ENCODE assay signal across 8 cellular contexts in the genomic region with DNA sequence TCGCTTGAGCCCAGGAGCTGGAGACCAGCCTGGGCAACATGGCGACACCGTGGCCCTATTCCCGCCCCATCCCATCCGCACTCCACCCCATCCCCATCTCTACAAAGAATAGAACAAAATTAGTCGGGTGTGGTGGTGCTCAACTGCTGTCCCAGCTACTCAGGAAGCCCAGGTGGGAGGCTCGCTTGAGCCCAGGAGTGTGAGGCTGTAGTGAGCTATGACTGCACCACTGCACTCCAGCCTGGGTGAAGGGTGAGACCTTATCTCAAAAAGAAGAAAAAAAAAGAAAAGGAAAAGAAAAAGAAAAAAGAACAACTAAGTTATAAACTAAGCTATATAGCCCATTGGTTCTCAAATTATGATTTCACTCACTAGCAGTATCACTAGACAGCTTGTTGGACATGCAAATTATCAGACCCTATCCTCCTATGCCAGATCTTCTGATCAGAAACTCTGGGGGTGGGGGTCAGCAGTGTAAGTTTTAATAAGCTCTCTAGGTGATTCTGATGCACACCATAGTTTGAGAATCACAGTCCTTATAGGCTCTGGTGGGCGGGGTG. TPM values are rescaled to one million over a fixed set of nuclear protein-coding genes. Genes with fewer than 3 reads are reported as not detected.
DNase-seq lines count a peak whose midpoint lies in the region; ATAC-seq and TF ChIP-seq lines count a peak whose summit lies in the region.

No MANE protein-coding gene starts in this region.

- H2AK5ac ChIP-seq in IMR-90 (ENCODE audit: low read depth, low read length), result peak overlapping the region; percentile 60; the same call in 1 of the 2 replicates

- no peak overlapping the region; the same call in 2 of the 3 replicates for H2BK15ac ChIP-seq in IMR-90 (ENCODE audit: low read depth, low read length)

- no peak overlapping the region for H4K91ac ChIP-seq in IMR-90 (ENCODE audit: insufficient read depth, low read depth, low read length)

- no peak overlapping the region for H3K56ac ChIP-seq in IMR-90 (ENCODE audit: extremely low read depth, insufficient read depth, low read length)

- TF ChIP-seq POLR2A in IMR-90 (IDR thresholded peaks at IDR 0.05; ENCODE audit: low read depth, low read length), result no peak

- H3K36me3 ChIP-seq in CD8-positive, alpha-beta memory T cell (ENCODE audit: insufficient read depth, low read length), result no peaks in the 10 kb centered on the region
- peaks cover 2% of the 10 kb centered on the region; the same call in 1 of the 2 replicates for H3K36me3 ChIP-seq in IMR-90 (ENCODE audit: control insufficient read depth, insufficient read depth, low read length)

- peaks cover 0 to 1% of the 10 kb centered on the region in 2 donors for H3K27me3 Mint-ChIP-seq in CD8-positive, alpha-beta memory T cell
- no peaks in the 10 kb centered on the region for H3K27me3 Mint-ChIP-seq in chondrocyte (ENCODE audit: low read depth)
- H3K27me3 Mint-ChIP-seq in neural crest cell (ENCODE audit: low read depth), result no peaks in the 10 kb centered on the region

- H3K36me3 Mint-ChIP-seq in CD8-positive, alpha-beta memory T cell, result peaks cover 7 to 15% (median 7%) of the 10 kb centered on the region in 3 donors
- H3K36me3 Mint-ChIP-seq in chondrocyte (ENCODE audit: low read depth) (peaks cover 14% of the 10 kb centered on the region), neural crest cell (ENCODE audit: low read depth) (peaks cover 7% of the 10 kb centered on the region)

- POLR2A ChIA-PET in CD8-positive, alpha-beta memory T cell (lab: Charles Lee), result interaction anchor here (0.6 to 2.1 kb wide), 5 partner anchors 106 to 1592 kb away, joined by 3 to 6 read pairs (median 3); a partner anchor contains a TSS
- POLR2A ChIA-PET in IMR-90 (lab: Charles Lee; ENCODE audit: unreplicated experiment), result interaction anchor here (0.7 kb wide), 1 partner anchor 400 kb away, joined by 3 read pairs; no protein-coding TSS in a partner anchor

- H4K20me1 ChIP-seq in IMR-90 (ENCODE audit: insufficient read depth, low read length), result peaks cover 43% of the 10 kb centered on the region

- peak overlapping the region in 1 of 2 experiments; percentile 73; a peak in 2 of 4 replicates for H4K8ac ChIP-seq in IMR-90 (ENCODE audit: low read depth in 2 of 2, low read length in 2 of 2)

- H3K27ac ChIP-seq in CD8-positive, alpha-beta memory T cell (ENCODE audit: low read depth, low read length), result no peak overlapping the region
- no peak overlapping the region for H3K27ac ChIP-seq in IMR-90 (ENCODE audit: insufficient read depth, low read length)

- H3K9me1 ChIP-seq in IMR-90 (ENCODE audit: insufficient read depth, low read length), result peaks cover 8% of the 10 kb centered on the region

- no peaks in the 10 kb centered on the region for H3K9me3 Mint-ChIP-seq in CD8-positive, alpha-beta memory T cell
- H3K9me3 Mint-ChIP-seq in chondrocyte (ENCODE audit: low read depth) (no peaks in the 10 kb centered on the region), neural crest cell (no peaks in the 10 kb centered on the region)

- H3K4me1 ChIP-seq in CD8-positive, alpha-beta memory T cell (ENCODE audit: insufficient read depth, low read length), result peaks cover 40% of the 10 kb centered on the region
- peaks cover 8% of the 10 kb centered on the region; the same call in 1 of the 2 replicates for H3K4me1 ChIP-seq in IMR-90 (ENCODE audit: control insufficient read depth, insufficient read depth, low read length)

- TF ChIP-seq CTCF in IMR-90 (conservative IDR thresholded peaks at IDR 0.05; ENCODE audit: low read depth, low read length) (no peak), chondrocyte (IDR thresholded peaks at IDR 0.05) (no peak), neural crest cell (conservative IDR thresholded peaks at IDR 0.05) (no peak)

- H3K4me2 ChIP-seq in IMR-90 (ENCODE audit: low read depth, low read length), result peak overlapping the region; percentile 47

- TF ChIP-seq RAD21 in IMR-90 (IDR thresholded peaks at IDR 0.05; ENCODE audit: low read length), result no peak

- 42% methylated on average over 2 of the region's 8 CpGs; no CpG with 5 or more reads in 1 of the 2 experiments for WGBS in IMR-90 (ENCODE audit: extremely low coverage in 2 of 2, insufficient read length in 1 of 2), 2 experiments

- H2BK5ac ChIP-seq in IMR-90 (ENCODE audit: low read depth, low read length, poor library complexity, severe bottlenecking), result no peak overlapping the region

- no TSS peak for BruUV-seq in IMR-90 (replicated peaks; lab: Mats Ljungman, UMichigan)

- peak overlapping the region; percentile 72 for H3K4me3 ChIP-seq in CD8-positive, alpha-beta memory T cell (ENCODE audit: low read length)
- no peak overlapping the region for H3K4me3 ChIP-seq in IMR-90 (ENCODE audit: insufficient read depth, low read depth, low read length)

- no peak overlapping the region for H3K9ac ChIP-seq in IMR-90 (ENCODE audit: low read depth, low read length)

- H3K4me3 Mint-ChIP-seq in CD8-positive, alpha-beta memory T cell, result peak overlapping the region; percentile 93 to 100 (median 99)
- H3K4me3 Mint-ChIP-seq in chondrocyte (ENCODE audit: unreplicated experiment) (peak overlapping the region; percentile 97), neural crest cell (peak overlapping the region; percentile 98)

- peaks cover 33 to 45% (median 43%) of the 10 kb centered on the region in 3 donors for H3K4me1 Mint-ChIP-seq in CD8-positive, alpha-beta memory T cell
- H3K4me1 Mint-ChIP-seq in chondrocyte (ENCODE audit: low read depth) (peaks cover 40% of the 10 kb centered on the region), neural crest cell (peaks cover 39% of the 10 kb centered on the region)

- intact Hi-C loops in IMR-90 (cut with micrococcal nuclease), result loop anchor here (5.0 kb wide), 1 partner anchor 50 kb away; no protein-coding TSS in a partner anchor

- ATAC-seq in IMR-90 (ENCODE audit: low read depth), result no peak
- ATAC-seq in HG03520 (IDR thresholded peaks at IDR 0.05; ENCODE audit: unreplicated experiment), result no peak
- ATAC-seq in GM21737 (IDR thresholded peaks at IDR 0.05; ENCODE audit: unreplicated experiment), result no peak

- H3K14ac ChIP-seq in IMR-90 (replicated peaks; ENCODE audit: low read depth, low read length), result no peak overlapping the region; the same call in 1 of the 2 replicates

- no peaks in the 10 kb centered on the region for H3K27me3 ChIP-seq in CD8-positive, alpha-beta memory T cell (ENCODE audit: insufficient read depth, low read length, poor library complexity, severe bottlenecking)
- H3K27me3 ChIP-seq in IMR-90 (ENCODE audit: control insufficient read depth, insufficient read depth, low read length), result no peaks in the 10 kb centered on the region

- no peak overlapping the region for H3K4ac ChIP-seq in IMR-90 (ENCODE audit: low read depth, low read length)

- no peak overlapping the region for H3K18ac ChIP-seq in IMR-90 (ENCODE audit: low read depth, low read length)

- no peak overlapping the region for H2BK120ac ChIP-seq in IMR-90 (ENCODE audit: low read depth, low read length)

- peak overlapping the region; percentile 98 for H2AFZ ChIP-seq in IMR-90 (replicated peaks; ENCODE audit: low read length, poor library complexity)

- H3K27ac Mint-ChIP-seq in CD8-positive, alpha-beta memory T cell, result peak overlapping the region; percentile 86 to 100 (median 100)
- H3K27ac Mint-ChIP-seq in chondrocyte (ENCODE audit: unreplicated experiment) (peak overlapping the region; percentile 99), neural crest cell (ENCODE audit: unreplicated experiment) (no peak overlapping the region)

- H2AK9ac ChIP-seq in IMR-90 (replicated peaks; ENCODE audit: low read depth, low read length, poor library complexity), result peak overlapping the region; percentile 71

- H3K9me3 ChIP-seq in CD8-positive, alpha-beta memory T cell (ENCODE audit: low read length), result no peaks in the 10 kb centered on the region
- no peaks in the 10 kb centered on the region for H3K9me3 ChIP-seq in IMR-90 (ENCODE audit: control insufficient read depth, insufficient read depth, low read length)

- peaks cover 3 to 42% of the 10 kb centered on the region in 2 experiments; a peak in 2 of 4 replicates for H3K79me1 ChIP-seq in IMR-90 (ENCODE audit: low read depth in 1 of 2, low read length in 2 of 2)

- CTCF ChIA-PET in CD8-positive, alpha-beta memory T cell (lab: Charles Lee), result interaction anchor here (0.9 to 2.9 kb wide), 2 partner anchors 10 to 50 kb away, joined by 3 to 22 read pairs; no protein-coding TSS in a partner anchor
- CTCF ChIA-PET in IMR-90 (lab: Yijun Ruan, JAX), result interaction anchor here (0.5 to 1.2 kb wide), 3 partner anchors 27 to 176 kb away, joined by 3 to 8 read pairs (median 5); no protein-coding TSS in a partner anchor

- H3K23ac ChIP-seq in IMR-90 (ENCODE audit: low read depth, low read length), result peak overlapping the region; percentile 52; the same call in 1 of the 2 replicates

- H4K5ac ChIP-seq in IMR-90 (ENCODE audit: low read depth, low read length), result no peak overlapping the region

- H2BK20ac ChIP-seq in IMR-90 (ENCODE audit: low read depth, low read length), result no peak overlapping the region; the same call in 1 of the 2 replicates

- DNase-seq in CD8-positive, alpha-beta memory T cell, result no peak
- no peak for DNase-seq in IMR-90
- no peak for DNase-seq in chondrocyte (ENCODE audit: low spot score)
- no peak for DNase-seq in neural crest cell (ENCODE audit: low read depth, low spot score)
- DNase-seq in NCI-H2171 (lab: John Stamatoyannopoulos, UW), result no peak
- DNase-seq in NCI-H748 (lab: John Stamatoyannopoulos, UW; ENCODE audit: unreplicated experiment), result no peak

- in situ Hi-C loops in IMR-90 (cut with MboI; ENCODE audit: low sequenced_read_pairs), result no loop called here

- dilution Hi-C loops in IMR-90 (cut with HindIII; ENCODE audit: low sequenced_read_pairs, unreplicated experiment), result no loop called here

TF ChIP-seq in IMR-90, 13 proteins besides CTCF, POLR2A, EP300 and RAD21 (continues in another document):
- TF ChIP-seq CEBPB (IDR thresholded peaks at IDR 0.05; ENCODE audit: low read depth, low read length) (no peak), MXI1 (IDR thresholded peaks at IDR 0.05; ENCODE audit: borderline replicate concordance, low read depth, low read length) (no peak), SMC3 (IDR thresholded peaks at IDR 0.05; ENCODE audit: low read depth, low read length) (no peak), FOS (IDR thresholded peaks at IDR 0.05; ENCODE audit: low read depth, low read length) (no peak)

RNA-seq across cellular contexts. Expression of a gene that starts 0.5 kb away (rescaled TPM):
- 10 to 100 TPM; 45.6 to 51.7 TPM for total RNA-seq in CD8-positive, alpha-beta memory T cell
- polyA plus RNA-seq in CD8-positive, alpha-beta memory T cell, result 38.0 TPM
- total RNA-seq in IMR-90 (2012; rRNA removed) (94.6 and 103 TPM in 2 replicates), chondrocyte (58.2 to 96.9 TPM (median 84.8 TPM) in 3 replicates), neural crest cell (68.6 and 69.3 TPM in 2 replicates)
- polyA plus RNA-seq in IMR-90 (2012; rRNA removed), result 8.8 and 12.7 TPM in 2 replicates
- 5.0 and 7.6 TPM in 2 replicates for polyA plus RNA-seq in IMR-90 (2012; cell fraction: cytosol; rRNA removed)
- 5.1 and 11.9 TPM in 2 replicates for polyA plus RNA-seq in IMR-90 (2012; cell fraction: nucleus; rRNA removed; ENCODE audit: low replicate concordance)

RNA-seq across cellular contexts. Expression of a gene that starts 59.4 kb away (rescaled TPM):
- 100 to 1,000 TPM; 169 to 175 TPM for total RNA-seq in CD8-positive, alpha-beta memory T cell
- polyA plus RNA-seq in CD8-positive, alpha-beta memory T cell, result 21.4 TPM
- total RNA-seq in IMR-90 (2012; rRNA removed), result 194 and 210 TPM in 2 replicates
- 135 and 138 TPM in 2 replicates for polyA plus RNA-seq in IMR-90 (2012; rRNA removed)
- 116 and 153 TPM in 2 replicates for polyA plus RNA-seq in IMR-90 (2012; cell fraction: cytosol; rRNA removed)
- polyA plus RNA-seq in IMR-90 (2012; cell fraction: nucleus; rRNA removed; ENCODE audit: low replicate concordance), result 77.9 and 122 TPM in 2 replicates
- 98.0 to 166 TPM (median 162 TPM) in 3 replicates for total RNA-seq in chondrocyte
- total RNA-seq in neural crest cell, result 358 TPM in 2 replicates
